ENCODE assay signal across 1 cellular context in the genomic region with DNA sequence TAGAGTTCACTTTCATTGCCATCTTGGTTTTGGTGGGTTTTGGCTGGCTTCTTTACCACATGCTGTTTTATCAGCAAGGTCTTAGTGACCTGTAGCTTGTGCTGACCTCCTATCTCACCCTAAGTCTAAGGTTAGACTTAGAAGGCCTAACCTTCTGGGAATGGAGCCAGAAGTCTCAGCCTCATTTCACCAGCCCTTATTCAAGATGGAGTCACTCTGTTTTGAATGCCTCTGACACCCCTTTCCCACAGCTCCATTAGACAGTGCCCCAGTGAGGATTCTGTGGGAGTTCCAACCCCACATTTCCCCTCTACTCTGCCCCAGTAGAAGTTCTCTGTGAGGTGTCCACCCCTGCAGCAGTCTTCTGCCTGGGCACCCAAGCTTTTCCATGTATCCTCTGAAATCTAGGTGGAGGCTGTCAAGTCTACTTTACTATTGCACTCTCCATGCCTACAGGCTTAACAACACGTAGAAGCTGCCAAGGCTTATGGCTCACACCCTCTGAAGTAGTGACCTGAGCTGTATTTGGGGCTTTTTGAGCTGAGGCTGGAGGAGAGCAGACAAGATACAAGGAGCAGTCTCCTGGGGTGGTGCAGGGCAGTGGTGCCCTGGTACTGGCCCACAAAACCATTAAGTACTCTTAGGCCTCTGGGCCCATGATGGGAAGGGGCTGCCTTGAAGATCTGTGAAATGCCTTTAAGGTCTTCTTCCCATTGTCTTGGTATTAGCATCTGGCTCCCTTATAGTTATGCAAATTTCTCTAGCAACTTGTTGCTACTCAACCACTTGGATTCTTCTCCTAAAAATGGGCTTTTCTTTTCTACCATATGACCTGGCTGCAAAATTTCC.
TF ChIP-seq lines count a peak whose summit lies in the region.

No MANE protein-coding gene starts in this region.

TF ChIP-seq in K562, 482 proteins besides CTCF, POLR2A, EP300 and RAD21 (continued from another document and continues in another):
- peak; percentile 17; the same call in 1 of the 2 replicates for TF ChIP-seq TEAD4 (IDR thresholded peaks at IDR 0.05; ENCODE audit: low read length)
- no peak for TF ChIP-seq TEAD4 (CRISPR knock-in tag; IDR thresholded peaks at IDR 0.05; ENCODE audit: borderline replicate concordance)
- TF ChIP-seq RBM17 (IDR thresholded peaks at IDR 0.05; ENCODE audit: borderline replicate concordance, low read depth, low read length): no peak
- TF ChIP-seq ZNF324 (CRISPR knock-in tag; IDR thresholded peaks at IDR 0.05): no peak
- no peak for TF ChIP-seq ZNF253 (CRISPR knock-in tag; conservative IDR thresholded peaks at IDR 0.05)
- TF ChIP-seq, protein P1, sequence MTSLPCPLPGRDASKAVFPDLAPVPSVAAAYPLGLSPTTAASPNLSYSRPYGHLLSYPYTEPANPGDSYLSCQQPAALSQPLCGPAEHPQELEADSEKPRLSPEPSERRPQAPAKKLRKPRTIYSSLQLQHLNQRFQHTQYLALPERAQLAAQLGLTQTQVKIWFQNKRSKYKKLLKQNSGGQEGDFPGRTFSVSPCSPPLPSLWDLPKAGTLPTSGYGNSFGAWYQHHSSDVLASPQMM (CRISPR knock-in tag; IDR thresholded peaks at IDR 0.05): no peak
- TF ChIP-seq, protein P2, sequence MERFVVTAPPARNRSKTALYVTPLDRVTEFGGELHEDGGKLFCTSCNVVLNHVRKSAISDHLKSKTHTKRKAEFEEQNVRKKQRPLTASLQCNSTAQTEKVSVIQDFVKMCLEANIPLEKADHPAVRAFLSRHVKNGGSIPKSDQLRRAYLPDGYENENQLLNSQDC (CRISPR knock-in tag; IDR thresholded peaks at IDR 0.05): 0 out of 2 replicates have a peak, but pooled peaks have one; percentile 32
- TF ChIP-seq RBM25 (IDR thresholded peaks at IDR 0.05; ENCODE audit: low read depth, low read length, severe bottlenecking): no peak
- TF ChIP-seq SMARCA4 (IDR thresholded peaks at IDR 0.05): no peak
- TF ChIP-seq YY1 (IDR thresholded peaks at IDR 0.05; ENCODE audit: borderline replicate concordance in 1 of 3, control insufficient read depth in 1 of 3, extremely low read depth in 1 of 3, insufficient read depth in 3 of 3, insufficient read length in 1 of 3, insufficient replicate concordance in 2 of 3, low read depth in 1 of 3, low read length in 2 of 3): peak in 1 of 3 experiments; percentile 40
- no peak for TF ChIP-seq ARHGAP35 (IDR thresholded peaks at IDR 0.05; ENCODE audit: partially characterized antibody)
- no peak for TF ChIP-seq FUS (optimal IDR thresholded peaks at IDR 0.05; ENCODE audit: low read depth, low read length)
- no peak for TF ChIP-seq STAG1 (CRISPR knock-in tag; IDR thresholded peaks at IDR 0.05; ENCODE audit: borderline replicate concordance)
- no peak for TF ChIP-seq ZNF217 (CRISPR knock-in tag; IDR thresholded peaks at IDR 0.05)
- no peak for TF ChIP-seq RAD51 (IDR thresholded peaks at IDR 0.05; ENCODE audit: borderline replicate concordance, low read depth)
- TF ChIP-seq, protein P3, sequence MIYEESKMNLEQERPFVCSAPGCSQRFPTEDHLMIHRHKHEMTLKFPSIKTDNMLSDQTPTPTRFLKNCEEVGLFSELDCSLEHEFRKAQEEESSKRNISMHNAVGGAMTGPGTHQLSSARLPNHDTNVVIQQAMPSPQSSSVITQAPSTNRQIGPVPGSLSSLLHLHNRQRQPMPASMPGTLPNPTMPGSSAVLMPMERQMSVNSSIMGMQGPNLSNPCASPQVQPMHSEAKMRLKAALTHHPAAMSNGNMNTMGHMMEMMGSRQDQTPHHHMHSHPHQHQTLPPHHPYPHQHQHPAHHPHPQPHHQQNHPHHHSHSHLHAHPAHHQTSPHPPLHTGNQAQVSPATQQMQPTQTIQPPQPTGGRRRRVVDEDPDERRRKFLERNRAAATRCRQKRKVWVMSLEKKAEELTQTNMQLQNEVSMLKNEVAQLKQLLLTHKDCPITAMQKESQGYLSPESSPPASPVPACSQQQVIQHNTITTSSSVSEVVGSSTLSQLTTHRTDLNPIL (CRISPR knock-in tag; IDR thresholded peaks at IDR 0.05): no peak
- TF ChIP-seq GTF2A2 (tag; IDR thresholded peaks at IDR 0.05): peak; percentile 91
- TF ChIP-seq TCF7L2 (IDR thresholded peaks at IDR 0.05; ENCODE audit: low read depth, low read length): no peak
- TF ChIP-seq SIX5 (IDR thresholded peaks at IDR 0.05; ENCODE audit: borderline replicate concordance in 1 of 2, insufficient read depth in 1 of 2, low read depth in 1 of 2, low read length in 2 of 2): no peak
- no peak for TF ChIP-seq PCBP2 (IDR thresholded peaks at IDR 0.05; ENCODE audit: low read depth, low read length, poor library complexity, severe bottlenecking)
- peak; percentile 87 for TF ChIP-seq TBP (optimal IDR thresholded peaks at IDR 0.05; ENCODE audit: low read depth, low read length)
- TF ChIP-seq, protein P4, sequence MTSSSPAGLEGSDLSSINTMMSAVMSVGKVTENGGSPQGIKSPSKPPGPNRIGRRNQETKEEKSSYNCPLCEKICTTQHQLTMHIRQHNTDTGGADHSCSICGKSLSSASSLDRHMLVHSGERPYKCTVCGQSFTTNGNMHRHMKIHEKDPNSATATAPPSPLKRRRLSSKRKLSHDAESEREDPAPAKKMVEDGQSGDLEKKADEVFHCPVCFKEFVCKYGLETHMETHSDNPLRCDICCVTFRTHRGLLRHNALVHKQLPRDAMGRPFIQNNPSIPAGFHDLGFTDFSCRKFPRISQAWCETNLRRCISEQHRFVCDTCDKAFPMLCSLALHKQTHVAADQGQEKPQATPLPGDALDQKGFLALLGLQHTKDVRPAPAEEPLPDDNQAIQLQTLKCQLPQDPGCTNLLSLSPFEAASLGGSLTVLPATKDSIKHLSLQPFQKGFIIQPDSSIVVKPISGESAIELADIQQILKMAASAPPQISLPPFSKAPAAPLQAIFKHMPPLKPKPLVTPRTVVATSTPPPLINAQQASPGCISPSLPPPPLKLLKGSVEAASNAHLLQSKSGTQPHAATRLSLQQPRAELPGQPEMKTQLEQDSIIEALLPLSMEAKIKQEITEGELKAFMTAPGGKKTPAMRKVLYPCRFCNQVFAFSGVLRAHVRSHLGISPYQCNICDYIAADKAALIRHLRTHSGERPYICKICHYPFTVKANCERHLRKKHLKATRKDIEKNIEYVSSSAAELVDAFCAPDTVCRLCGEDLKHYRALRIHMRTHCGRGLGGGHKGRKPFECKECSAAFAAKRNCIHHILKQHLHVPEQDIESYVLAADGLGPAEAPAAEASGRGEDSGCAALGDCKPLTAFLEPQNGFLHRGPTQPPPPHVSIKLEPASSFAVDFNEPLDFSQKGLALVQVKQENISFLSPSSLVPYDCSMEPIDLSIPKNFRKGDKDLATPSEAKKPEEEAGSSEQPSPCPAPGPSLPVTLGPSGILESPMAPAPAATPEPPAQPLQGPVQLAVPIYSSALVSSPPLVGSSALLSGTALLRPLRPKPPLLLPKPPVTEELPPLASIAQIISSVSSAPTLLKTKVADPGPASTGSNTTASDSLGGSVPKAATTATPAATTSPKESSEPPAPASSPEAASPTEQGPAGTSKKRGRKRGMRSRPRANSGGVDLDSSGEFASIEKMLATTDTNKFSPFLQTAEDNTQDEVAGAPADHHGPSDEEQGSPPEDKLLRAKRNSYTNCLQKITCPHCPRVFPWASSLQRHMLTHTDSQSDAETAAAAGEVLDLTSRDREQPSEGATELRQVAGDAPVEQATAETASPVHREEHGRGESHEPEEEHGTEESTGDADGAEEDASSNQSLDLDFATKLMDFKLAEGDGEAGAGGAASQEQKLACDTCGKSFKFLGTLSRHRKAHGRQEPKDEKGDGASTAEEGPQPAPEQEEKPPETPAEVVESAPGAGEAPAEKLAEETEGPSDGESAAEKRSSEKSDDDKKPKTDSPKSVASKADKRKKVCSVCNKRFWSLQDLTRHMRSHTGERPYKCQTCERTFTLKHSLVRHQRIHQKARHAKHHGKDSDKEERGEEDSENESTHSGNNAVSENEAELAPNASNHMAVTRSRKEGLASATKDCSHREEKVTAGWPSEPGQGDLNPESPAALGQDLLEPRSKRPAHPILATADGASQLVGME (CRISPR knock-in tag; IDR thresholded peaks at IDR 0.05): no peak
- TF ChIP-seq ETS2 (tag; IDR thresholded peaks at IDR 0.05; ENCODE audit: borderline replicate concordance, poor library complexity, severe bottlenecking): no peak
- TF ChIP-seq, protein P5, sequence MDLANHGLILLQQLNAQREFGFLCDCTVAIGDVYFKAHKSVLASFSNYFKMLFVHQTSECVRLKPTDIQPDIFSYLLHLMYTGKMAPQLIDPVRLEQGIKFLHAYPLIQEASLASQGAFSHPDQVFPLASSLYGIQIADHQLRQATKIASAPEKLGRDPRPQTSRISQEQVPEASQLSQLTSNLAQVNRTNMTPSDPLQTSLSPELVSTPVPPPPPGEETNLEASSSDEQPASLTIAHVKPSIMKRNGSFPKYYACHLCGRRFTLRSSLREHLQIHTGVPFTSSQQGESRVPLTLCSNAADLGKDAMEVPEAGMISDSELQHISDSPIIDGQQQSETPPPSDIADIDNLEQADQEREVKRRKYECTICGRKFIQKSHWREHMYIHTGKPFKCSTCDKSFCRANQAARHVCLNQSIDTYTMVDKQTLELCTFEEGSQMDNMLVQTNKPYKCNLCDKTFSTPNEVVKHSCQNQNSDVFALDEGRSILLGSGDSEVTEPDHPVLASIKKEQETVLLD (IDR thresholded peaks at IDR 0.05): no peak
- TF ChIP-seq MAFK (IDR thresholded peaks at IDR 0.05; ENCODE audit: low read length): no peak
- TF ChIP-seq MCM5 (IDR thresholded peaks at IDR 0.05; ENCODE audit: low read depth): no peak
- TF ChIP-seq KLF13 (tag; IDR thresholded peaks at IDR 0.05; ENCODE audit: borderline replicate concordance, low read depth): no peak
- TF ChIP-seq FOXJ3 (CRISPR knock-in tag; IDR thresholded peaks at IDR 0.05): no peak
- peak; percentile 57; the same call in 1 of the 2 replicates for TF ChIP-seq SUPT5H (IDR thresholded peaks at IDR 0.05)
- no peak for TF ChIP-seq MEF2A (IDR thresholded peaks at IDR 0.05; ENCODE audit: control insufficient read depth, low read depth, low read length)
- TF ChIP-seq, protein P6, sequence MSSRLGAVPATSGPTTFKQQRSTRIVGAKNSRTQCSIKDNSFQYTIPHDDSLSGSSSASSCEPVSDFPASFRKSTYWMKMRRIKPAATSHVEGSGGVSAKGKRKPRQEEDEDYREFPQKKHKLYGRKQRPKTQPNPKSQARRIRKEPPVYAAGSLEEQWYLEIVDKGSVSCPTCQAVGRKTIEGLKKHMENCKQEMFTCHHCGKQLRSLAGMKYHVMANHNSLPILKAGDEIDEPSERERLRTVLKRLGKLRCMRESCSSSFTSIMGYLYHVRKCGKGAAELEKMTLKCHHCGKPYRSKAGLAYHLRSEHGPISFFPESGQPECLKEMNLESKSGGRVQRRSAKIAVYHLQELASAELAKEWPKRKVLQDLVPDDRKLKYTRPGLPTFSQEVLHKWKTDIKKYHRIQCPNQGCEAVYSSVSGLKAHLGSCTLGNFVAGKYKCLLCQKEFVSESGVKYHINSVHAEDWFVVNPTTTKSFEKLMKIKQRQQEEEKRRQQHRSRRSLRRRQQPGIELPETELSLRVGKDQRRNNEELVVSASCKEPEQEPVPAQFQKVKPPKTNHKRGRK (tag; IDR thresholded peaks at IDR 0.05): no peak
- TF ChIP-seq CBX1 (IDR thresholded peaks at IDR 0.05; ENCODE audit: low read depth): peak; percentile 84; the same call in 1 of the 2 replicates
- TF ChIP-seq ZNF124 (CRISPR knock-in tag; IDR thresholded peaks at IDR 0.05): no peak
- TF ChIP-seq, protein P7, sequence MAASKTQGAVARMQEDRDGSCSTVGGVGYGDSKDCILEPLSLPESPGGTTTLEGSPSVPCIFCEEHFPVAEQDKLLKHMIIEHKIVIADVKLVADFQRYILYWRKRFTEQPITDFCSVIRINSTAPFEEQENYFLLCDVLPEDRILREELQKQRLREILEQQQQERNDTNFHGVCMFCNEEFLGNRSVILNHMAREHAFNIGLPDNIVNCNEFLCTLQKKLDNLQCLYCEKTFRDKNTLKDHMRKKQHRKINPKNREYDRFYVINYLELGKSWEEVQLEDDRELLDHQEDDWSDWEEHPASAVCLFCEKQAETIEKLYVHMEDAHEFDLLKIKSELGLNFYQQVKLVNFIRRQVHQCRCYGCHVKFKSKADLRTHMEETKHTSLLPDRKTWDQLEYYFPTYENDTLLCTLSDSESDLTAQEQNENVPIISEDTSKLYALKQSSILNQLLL (CRISPR knock-in tag; IDR thresholded peaks at IDR 0.05; ENCODE audit: borderline replicate concordance): no peak
- TF ChIP-seq, protein P8, sequence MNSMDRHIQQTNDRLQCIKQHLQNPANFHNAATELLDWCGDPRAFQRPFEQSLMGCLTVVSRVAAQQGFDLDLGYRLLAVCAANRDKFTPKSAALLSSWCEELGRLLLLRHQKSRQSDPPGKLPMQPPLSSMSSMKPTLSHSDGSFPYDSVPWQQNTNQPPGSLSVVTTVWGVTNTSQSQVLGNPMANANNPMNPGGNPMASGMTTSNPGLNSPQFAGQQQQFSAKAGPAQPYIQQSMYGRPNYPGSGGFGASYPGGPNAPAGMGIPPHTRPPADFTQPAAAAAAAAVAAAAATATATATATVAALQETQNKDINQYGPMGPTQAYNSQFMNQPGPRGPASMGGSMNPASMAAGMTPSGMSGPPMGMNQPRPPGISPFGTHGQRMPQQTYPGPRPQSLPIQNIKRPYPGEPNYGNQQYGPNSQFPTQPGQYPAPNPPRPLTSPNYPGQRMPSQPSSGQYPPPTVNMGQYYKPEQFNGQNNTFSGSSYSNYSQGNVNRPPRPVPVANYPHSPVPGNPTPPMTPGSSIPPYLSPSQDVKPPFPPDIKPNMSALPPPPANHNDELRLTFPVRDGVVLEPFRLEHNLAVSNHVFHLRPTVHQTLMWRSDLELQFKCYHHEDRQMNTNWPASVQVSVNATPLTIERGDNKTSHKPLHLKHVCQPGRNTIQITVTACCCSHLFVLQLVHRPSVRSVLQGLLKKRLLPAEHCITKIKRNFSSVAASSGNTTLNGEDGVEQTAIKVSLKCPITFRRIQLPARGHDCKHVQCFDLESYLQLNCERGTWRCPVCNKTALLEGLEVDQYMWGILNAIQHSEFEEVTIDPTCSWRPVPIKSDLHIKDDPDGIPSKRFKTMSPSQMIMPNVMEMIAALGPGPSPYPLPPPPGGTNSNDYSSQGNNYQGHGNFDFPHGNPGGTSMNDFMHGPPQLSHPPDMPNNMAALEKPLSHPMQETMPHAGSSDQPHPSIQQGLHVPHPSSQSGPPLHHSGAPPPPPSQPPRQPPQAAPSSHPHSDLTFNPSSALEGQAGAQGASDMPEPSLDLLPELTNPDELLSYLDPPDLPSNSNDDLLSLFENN (IDR thresholded peaks at IDR 0.05; ENCODE audit: low read depth in 2 of 2, low read length in 2 of 2): peak in 1 of 2 experiments; percentile 77; a peak in 1 of 4 replicates
- TF ChIP-seq IFI16 (CRISPR knock-in tag; IDR thresholded peaks at IDR 0.05): no peak
